1 cellular context compared by ENCODE assay signal in genomic region chr1:204442376-204443259, GRCh38.
TF ChIP-seq lines count a peak whose summit lies in the region.

No MANE protein-coding gene starts in this region.

TF ChIP-seq in GM23338, 12 proteins besides CTCF, POLR2A, EP300 and RAD21:
- TF ChIP-seq, protein P1, sequence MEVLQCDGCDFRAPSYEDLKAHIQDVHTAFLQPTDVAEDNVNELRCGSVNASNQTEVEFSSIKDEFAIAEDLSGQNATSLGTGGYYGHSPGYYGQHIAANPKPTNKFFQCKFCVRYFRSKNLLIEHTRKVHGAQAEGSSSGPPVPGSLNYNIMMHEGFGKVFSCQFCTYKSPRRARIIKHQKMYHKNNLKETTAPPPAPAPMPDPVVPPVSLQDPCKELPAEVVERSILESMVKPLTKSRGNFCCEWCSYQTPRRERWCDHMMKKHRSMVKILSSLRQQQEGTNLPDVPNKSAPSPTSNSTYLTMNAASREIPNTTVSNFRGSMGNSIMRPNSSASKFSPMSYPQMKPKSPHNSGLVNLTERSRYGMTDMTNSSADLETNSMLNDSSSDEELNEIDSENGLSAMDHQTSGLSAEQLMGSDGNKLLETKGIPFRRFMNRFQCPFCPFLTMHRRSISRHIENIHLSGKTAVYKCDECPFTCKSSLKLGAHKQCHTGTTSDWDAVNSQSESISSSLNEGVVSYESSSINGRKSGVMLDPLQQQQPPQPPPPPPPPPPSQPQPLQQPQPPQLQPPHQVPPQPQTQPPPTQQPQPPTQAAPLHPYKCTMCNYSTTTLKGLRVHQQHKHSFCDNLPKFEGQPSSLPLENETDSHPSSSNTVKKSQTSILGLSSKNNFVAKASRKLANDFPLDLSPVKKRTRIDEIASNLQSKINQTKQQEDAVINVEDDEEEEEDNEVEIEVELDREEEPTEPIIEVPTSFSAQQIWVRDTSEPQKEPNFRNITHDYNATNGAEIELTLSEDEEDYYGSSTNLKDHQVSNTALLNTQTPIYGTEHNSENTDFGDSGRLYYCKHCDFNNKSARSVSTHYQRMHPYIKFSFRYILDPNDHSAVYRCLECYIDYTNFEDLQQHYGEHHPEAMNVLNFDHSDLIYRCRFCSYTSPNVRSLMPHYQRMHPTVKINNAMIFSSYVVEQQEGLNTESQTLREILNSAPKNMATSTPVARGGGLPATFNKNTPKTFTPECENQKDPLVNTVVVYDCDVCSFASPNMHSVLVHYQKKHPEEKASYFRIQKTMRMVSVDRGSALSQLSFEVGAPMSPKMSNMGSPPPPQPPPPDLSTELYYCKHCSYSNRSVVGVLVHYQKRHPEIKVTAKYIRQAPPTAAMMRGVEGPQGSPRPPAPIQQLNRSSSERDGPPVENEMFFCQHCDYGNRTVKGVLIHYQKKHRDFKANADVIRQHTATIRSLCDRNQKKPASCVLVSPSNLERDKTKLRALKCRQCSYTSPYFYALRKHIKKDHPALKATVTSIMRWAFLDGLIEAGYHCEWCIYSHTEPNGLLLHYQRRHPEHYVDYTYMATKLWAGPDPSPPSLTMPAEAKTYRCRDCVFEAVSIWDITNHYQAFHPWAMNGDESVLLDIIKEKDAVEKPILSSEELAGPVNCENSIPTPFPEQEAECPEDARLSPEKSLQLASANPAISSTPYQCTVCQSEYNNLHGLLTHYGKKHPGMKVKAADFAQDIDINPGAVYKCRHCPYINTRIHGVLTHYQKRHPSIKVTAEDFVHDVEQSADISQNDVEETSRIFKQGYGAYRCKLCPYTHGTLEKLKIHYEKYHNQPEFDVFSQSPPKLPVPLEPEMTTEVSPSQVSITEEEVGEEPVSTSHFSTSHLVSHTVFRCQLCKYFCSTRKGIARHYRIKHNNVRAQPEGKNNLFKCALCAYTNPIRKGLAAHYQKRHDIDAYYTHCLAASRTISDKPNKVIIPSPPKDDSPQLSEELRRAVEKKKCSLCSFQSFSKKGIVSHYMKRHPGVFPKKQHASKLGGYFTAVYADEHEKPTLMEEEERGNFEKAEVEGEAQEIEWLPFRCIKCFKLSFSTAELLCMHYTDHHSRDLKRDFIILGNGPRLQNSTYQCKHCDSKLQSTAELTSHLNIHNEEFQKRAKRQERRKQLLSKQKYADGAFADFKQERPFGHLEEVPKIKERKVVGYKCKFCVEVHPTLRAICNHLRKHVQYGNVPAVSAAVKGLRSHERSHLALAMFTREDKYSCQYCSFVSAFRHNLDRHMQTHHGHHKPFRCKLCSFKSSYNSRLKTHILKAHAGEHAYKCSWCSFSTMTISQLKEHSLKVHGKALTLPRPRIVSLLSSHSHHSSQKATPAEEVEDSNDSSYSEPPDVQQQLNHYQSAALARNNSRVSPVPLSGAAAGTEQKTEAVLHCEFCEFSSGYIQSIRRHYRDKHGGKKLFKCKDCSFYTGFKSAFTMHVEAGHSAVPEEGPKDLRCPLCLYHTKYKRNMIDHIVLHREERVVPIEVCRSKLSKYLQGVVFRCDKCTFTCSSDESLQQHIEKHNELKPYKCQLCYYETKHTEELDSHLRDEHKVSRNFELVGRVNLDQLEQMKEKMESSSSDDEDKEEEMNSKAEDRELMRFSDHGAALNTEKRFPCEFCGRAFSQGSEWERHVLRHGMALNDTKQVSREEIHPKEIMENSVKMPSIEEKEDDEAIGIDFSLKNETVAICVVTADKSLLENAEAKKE (CRISPR knock-in tag; IDR thresholded peaks at IDR 0.05) = no peak
- no peak for TF ChIP-seq JUNB (IDR thresholded peaks at IDR 0.05; ENCODE audit: unreplicated experiment)
- no peak for TF ChIP-seq CREB1 (CRISPR knock-in tag; IDR thresholded peaks at IDR 0.05; ENCODE audit: low read depth)
- no peak for TF ChIP-seq POLR2AphosphoS5 (IDR thresholded peaks at IDR 0.05; ENCODE audit: low read depth)
- TF ChIP-seq REST (IDR thresholded peaks at IDR 0.05; ENCODE audit: unreplicated experiment) = no peak
